In the genomic region with DNA sequence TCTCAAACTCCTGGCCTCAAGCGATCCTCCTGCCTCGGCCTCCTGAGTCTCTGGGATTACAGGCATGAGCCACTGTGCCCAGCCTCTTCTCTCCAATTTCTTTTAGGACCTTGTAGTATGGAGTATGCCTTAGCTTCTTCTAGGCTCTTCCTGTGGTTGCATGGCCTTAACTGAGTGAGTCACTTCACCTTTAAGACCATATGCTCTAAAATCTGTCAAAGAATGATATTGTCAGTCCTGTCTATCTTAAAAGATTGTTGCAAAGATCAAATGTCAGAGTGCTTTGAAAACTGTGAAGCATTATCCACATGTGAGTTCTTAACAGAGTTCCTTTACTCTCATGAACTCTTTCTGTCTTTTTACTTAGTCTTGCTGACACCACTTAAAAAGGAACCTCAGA, we compare ENCODE assay signal across 11 cellular contexts. TPM values are rescaled to one million over a fixed set of nuclear protein-coding genes. Genes with fewer than 3 reads are reported as not detected.
DNase-seq lines count a peak whose midpoint lies in the region; ATAC-seq and TF ChIP-seq lines count a peak whose summit lies in the region.
"Had no signal": no experiment of that assay in that cellular context is flagged by ENCODE, and none has a peak within 500 bp of the region (broad histone marks: within the 10 kb centered on the region; RNA-seq: fewer than 3 reads in every experiment).

No MANE protein-coding gene starts in this region.

- H3K14ac ChIP-seq in mesenchymal stem cell (ENCODE audit: low read length in 2 of 2), result no peak overlapping the region

- peaks cover 25% of the 10 kb centered on the region for H3K4me1 ChIP-seq in right cardiac atrium (ENCODE audit: control insufficient read depth, insufficient read depth, low read length)
- peaks cover 22% of the 10 kb centered on the region for H3K4me1 ChIP-seq in mesenchymal stem cell (ENCODE audit: control insufficient read depth, insufficient read depth, low read depth, low read length)
- H3K4me1 ChIP-seq in vagina, result peaks cover 93% of the 10 kb centered on the region

- no peak overlapping the region for H3K4me2 ChIP-seq in mesenchymal stem cell (ENCODE audit: low read length, poor library complexity, severe bottlenecking)

- no peaks in the 10 kb centered on the region for H3K27me3 Mint-ChIP-seq in activated naive CD8-positive, alpha-beta T cell

- no peak overlapping the region for H2BK12ac ChIP-seq in mesenchymal stem cell (ENCODE audit: low read length in 2 of 2)

- no peak overlapping the region for H3K18ac ChIP-seq in mesenchymal stem cell (ENCODE audit: low read depth in 1 of 2, low read length in 2 of 2)

- no peak overlapping the region for H3K23ac ChIP-seq in mesenchymal stem cell (ENCODE audit: low read length in 2 of 2)

- H4K8ac ChIP-seq in mesenchymal stem cell (ENCODE audit: low read length), result no peak overlapping the region

- H3K27ac ChIP-seq in right cardiac atrium (ENCODE audit: low read length) (peak overlapping the region; percentile 51), mesenchymal stem cell (ENCODE audit: low read length, poor library complexity, severe bottlenecking) (peak overlapping the region; percentile 44), vagina (peak overlapping the region; percentile 60)

- H2BK15ac ChIP-seq in mesenchymal stem cell (ENCODE audit: low read depth, poor library complexity, severe bottlenecking), result no peak overlapping the region

- intact Hi-C loops in right cardiac atrium (cut with DNase I), result no loop called here
- intact Hi-C loops in cardiac septum (cut with DNase I), result loop anchor here (2.0 kb wide), 1 partner anchor 15 kb away; no protein-coding TSS in a partner anchor
- intact Hi-C loops in vagina (cut with DNase I), result no loop called here

- no peak overlapping the region for H2AFZ ChIP-seq in mesenchymal stem cell (ENCODE audit: low read depth, low read length)

- H3K4me1 Mint-ChIP-seq in activated naive CD8-positive, alpha-beta T cell (ENCODE audit: low read depth), result peaks cover 29% of the 10 kb centered on the region

- no peak for TF ChIP-seq CTCF in vagina (IDR thresholded peaks at IDR 0.05)

- H3K27me3 ChIP-seq in right cardiac atrium (ENCODE audit: control insufficient read depth, insufficient read depth), result no peaks in the 10 kb centered on the region
- no peaks in the 10 kb centered on the region for H3K27me3 ChIP-seq in mesenchymal stem cell (ENCODE audit: control insufficient read depth in 1 of 2, insufficient read depth in 1 of 2, low read length in 2 of 2)
- H3K27me3 ChIP-seq in vagina, result no peaks in the 10 kb centered on the region
- H3K27me3 ChIP-seq: testis had no signal

- H4K91ac ChIP-seq in mesenchymal stem cell (ENCODE audit: low read length), result no peak overlapping the region

- 100% methylated on average over 2 of the region's 2 CpGs for WGBS in right cardiac atrium
- 89% methylated on average over 2 of the region's 2 CpGs for WGBS in mesenchymal stem cell

- ATAC-seq in right cardiac atrium (no peak), HG03469 (IDR thresholded peaks at IDR 0.05; ENCODE audit: unreplicated experiment) (no peak)

- no peak overlapping the region for H2BK120ac ChIP-seq in mesenchymal stem cell (ENCODE audit: low read depth, low read length)

- DNase-seq in right cardiac atrium, result no peak
- DNase-seq in cardiac septum (ENCODE audit: low spot score), result no peak
- DNase-seq in mesenchymal stem cell, result peak; percentile 55
- no peak for DNase-seq in vagina (ENCODE audit: extremely low spot score in 2 of 2)
- DNase-seq in NCI-H2227 treated with DMSO at 0.1 percent for 48 hours (lab: John Stamatoyannopoulos, UW), result no peak
- DNase-seq in activated gamma-delta T cell treated with Interleukin-2 at 50 U/mL for 16 hours, result no peak
- DNase-seq: activated effector memory CD4-positive, alpha-beta T cell treated with anti-CD3 and anti-CD28 coated beads, Interleukin-2, amount 50 U/mL, for 16 hours; NCI-H187; testis had no signal

- peaks cover 0 to 23% of the 10 kb centered on the region in 2 experiments for H3K36me3 ChIP-seq in mesenchymal stem cell (ENCODE audit: control insufficient read depth in 1 of 2, insufficient read depth in 2 of 2, low read depth in 1 of 2, low read length in 2 of 2)
- H3K36me3 ChIP-seq in vagina, result no peaks in the 10 kb centered on the region

- no peak overlapping the region for H3K4ac ChIP-seq in mesenchymal stem cell (ENCODE audit: low read depth in 1 of 2, low read length in 2 of 2)

- H2AK5ac ChIP-seq in mesenchymal stem cell (ENCODE audit: low read length, severe bottlenecking), result no peak overlapping the region

- H3K9me3 ChIP-seq in right cardiac atrium (ENCODE audit: control insufficient read depth, low read length) (no peaks in the 10 kb centered on the region), mesenchymal stem cell (ENCODE audit: control insufficient read depth, low read length) (no peaks in the 10 kb centered on the region), vagina (no peaks in the 10 kb centered on the region)
- H3K9me3 ChIP-seq: testis had no signal

- no peak for TF ChIP-seq POLR2A in vagina (IDR thresholded peaks at IDR 0.05)

- peak overlapping the region; percentile 22 for H3K4me3 Mint-ChIP-seq in activated naive CD8-positive, alpha-beta T cell

- peaks cover 8% of the 10 kb centered on the region for H3K36me3 Mint-ChIP-seq in activated naive CD8-positive, alpha-beta T cell

- peak overlapping the region; percentile 77 for H3K9ac ChIP-seq in mesenchymal stem cell (ENCODE audit: low read length)

- H2BK5ac ChIP-seq in mesenchymal stem cell (ENCODE audit: low read depth, low read length, poor library complexity, severe bottlenecking), result no peak overlapping the region

- H3K4me3 ChIP-seq in right cardiac atrium (ENCODE audit: low read length), result no peak overlapping the region
- no peak overlapping the region for H3K4me3 ChIP-seq in mesenchymal stem cell (ENCODE audit: insufficient read depth in 1 of 2, low read depth in 1 of 2, low read length in 2 of 2)
- H3K4me3 ChIP-seq in vagina, result no peak overlapping the region
- H3K4me3 ChIP-seq: testis had no signal

- H3K79me1 ChIP-seq in mesenchymal stem cell (replicated peaks; ENCODE audit: low read length, poor library complexity, severe bottlenecking), result peaks cover 35% of the 10 kb centered on the region

- no peaks in the 10 kb centered on the region for H3K9me3 Mint-ChIP-seq in activated naive CD8-positive, alpha-beta T cell (ENCODE audit: low read depth)

- peak overlapping the region; percentile 24 for H3K27ac Mint-ChIP-seq in activated naive CD8-positive, alpha-beta T cell

RNA-seq across cellular contexts. Expression of gene ATP2B4, which starts 37.2 kb away (rescaled TPM):
- total RNA-seq in right cardiac atrium (100 to 1,000 TPM in 3 of 4 donors, 10 to 100 TPM in 1; 97.0 to 132 (median 112) TPM), cardiac septum (227 TPM), vagina (101 TPM)
- polyA plus RNA-seq in right cardiac atrium, result 65.7 TPM
- polyA plus RNA-seq in mesenchymal stem cell (2013, experiment 1 of 2), result 58.0 TPM
- 58.7 TPM for polyA plus RNA-seq in mesenchymal stem cell (2013, experiment 2 of 2)
